ENCODE assay signal across 1 cellular context in the genomic region with DNA sequence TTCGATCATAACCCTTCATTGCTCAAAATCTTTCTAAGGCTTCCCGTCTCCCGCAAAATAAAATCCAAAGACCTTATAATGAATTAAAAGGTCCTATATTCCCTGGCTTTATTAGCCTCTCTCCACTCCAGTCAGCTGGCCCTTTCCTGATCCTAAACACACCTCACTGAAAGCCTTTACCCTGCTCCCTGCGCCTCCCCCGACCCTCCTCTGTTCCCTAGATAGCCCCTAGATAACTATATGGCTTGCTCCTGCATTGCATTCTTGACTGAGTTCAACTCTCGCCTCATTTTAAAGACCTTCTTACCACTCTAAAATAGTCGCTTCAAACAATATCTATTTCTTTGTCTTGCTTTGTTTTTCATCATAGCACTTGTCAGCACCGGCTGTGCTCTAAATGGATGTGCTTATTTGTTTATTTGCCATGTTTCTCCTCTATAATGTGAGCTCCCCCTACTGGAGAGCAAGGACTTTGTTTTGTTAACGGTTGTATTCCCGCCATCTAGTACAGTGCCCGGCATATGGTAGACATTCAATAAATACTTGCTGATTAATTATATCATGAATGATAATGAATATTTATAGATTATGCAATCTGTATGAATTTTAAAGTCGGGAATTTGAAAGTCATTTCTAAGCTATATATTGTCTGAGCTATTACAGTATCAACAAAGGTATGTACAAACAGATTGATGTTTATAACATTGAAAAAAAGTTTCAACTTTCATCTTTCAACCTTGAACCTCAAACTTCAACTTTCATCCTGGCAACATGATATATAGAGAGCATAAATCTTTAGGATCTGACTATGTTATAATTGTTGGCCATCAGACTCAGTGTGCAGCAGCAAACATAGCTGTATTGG.
TF ChIP-seq lines count a peak whose summit lies in the region.

No MANE protein-coding gene starts in this region.

TF ChIP-seq in HEK293, 187 proteins besides CTCF, POLR2A, EP300 and RAD21 (continued from another document):
- TF ChIP-seq ZNF404 (tag by site-specific recombination; IDR thresholded peaks at IDR 0.05) (no peak), BCL11A (tag by site-specific recombination; IDR thresholded peaks at IDR 0.05; ENCODE audit: low read depth) (no peak), ZNF654 (tag by site-specific recombination; IDR thresholded peaks at IDR 0.05; ENCODE audit: low read depth) (peak; percentile 86), ZNF23 (tag by site-specific recombination; IDR thresholded peaks at IDR 0.05; ENCODE audit: borderline replicate concordance) (no peak), ZNF660 (tag by site-specific recombination; IDR thresholded peaks at IDR 0.05) (peak; percentile 49; the same call in 1 of the 2 replicates), ZNF596 (tag by site-specific recombination; IDR thresholded peaks at IDR 0.05) (no peak), ZNF701 (tag by site-specific recombination; IDR thresholded peaks at IDR 0.05) (no peak)
TF ChIP-seq in HEK293: peak in this region for 5.
